6 cellular contexts compared by ENCODE assay signal in the genomic region with DNA sequence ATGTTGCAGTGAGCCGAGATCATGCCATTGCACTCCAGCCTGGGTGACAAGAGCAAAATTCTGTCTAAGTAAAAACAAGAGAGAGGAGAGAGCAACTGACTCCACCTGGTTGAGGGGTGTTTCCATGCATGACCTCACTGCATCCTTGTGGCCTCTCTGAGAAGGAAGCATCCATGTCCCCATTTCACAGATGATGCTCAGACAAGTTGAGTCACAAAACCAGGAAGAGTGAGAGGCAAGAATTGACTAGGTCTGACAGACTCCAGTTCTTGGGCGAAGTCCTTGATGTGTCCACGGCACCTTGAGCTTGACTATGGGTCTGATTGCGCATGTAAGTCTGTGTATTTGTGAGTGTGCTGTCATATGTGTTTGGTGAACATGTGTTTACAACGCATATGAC.
"Had no signal": no experiment of that assay in that cellular context is flagged by ENCODE, and none has a peak within 500 bp of the region (broad histone marks: within the 10 kb centered on the region; RNA-seq: fewer than 3 reads in every experiment).

No MANE protein-coding gene starts in this region.

- ATAC-seq: GM23338 had no signal

- H2AFZ ChIP-seq: GM23338 had no signal

- H3K4me2 ChIP-seq: GM23338 had no signal

- H3K4me3 ChIP-seq: GM23338 had no signal

- FAIRE-seq: H1, H54, HTR-8/SVneo had no signal

- DNase-seq: H9, HCEC 1CT had no signal
